9 cellular contexts compared by ENCODE assay signal in the genomic region with DNA sequence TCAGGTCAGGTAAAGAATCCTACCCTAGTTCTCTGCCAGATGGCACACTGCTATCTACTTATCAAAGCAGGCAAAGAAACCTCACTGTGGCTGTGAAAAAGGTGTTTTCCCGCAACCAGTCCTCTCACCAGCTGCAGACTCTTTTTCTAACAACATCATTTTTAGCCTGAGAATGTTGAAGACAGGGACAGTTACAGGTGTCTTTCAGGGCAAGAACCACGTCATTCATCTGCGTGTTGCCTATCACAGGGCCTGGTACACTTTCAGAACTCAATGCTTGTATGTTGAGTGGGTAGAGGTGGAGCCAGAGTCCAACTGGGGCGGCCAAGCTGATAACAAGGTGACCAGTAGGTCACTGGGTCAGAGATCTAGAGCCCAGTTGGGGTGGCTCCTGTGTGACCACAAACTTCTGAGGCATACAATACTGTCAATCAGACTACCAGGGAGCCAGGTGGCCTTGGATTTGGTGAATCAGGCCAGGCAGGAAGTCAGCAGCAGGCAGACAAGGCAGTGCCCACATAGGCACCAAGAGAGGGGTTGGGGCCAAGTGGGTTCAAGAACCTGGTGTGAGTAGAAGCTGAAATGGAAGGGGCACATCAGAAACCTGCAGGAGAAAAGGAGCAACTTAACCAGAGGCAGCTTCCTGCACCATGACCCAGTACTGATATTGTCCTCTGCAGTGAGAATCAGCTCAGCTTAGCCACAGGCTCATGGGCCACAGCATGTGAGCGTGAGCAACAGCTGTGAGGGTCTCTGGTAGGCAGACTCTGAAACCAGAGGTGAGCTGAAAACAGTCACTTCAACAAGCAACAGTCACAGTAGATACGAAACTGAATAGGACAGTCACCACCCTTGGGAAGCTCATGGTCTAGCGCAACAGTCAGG.
DNase-seq lines count a peak whose midpoint lies in the region; ATAC-seq and TF ChIP-seq lines count a peak whose summit lies in the region.
"Had no signal": no experiment of that assay in that cellular context is flagged by ENCODE, and none has a peak within 500 bp of the region (broad histone marks: within the 10 kb centered on the region; RNA-seq: fewer than 3 reads in every experiment).

No MANE protein-coding gene starts in this region.

- peaks cover 37 to 43% of the 10 kb centered on the region in 2 donors for H3K4me1 Mint-ChIP-seq in immature natural killer cell
- peaks cover 8% of the 10 kb centered on the region for H3K4me1 Mint-ChIP-seq in CD14-positive monocyte

- in situ Hi-C loops in GM13976 (cut with MboI; ENCODE audit: low sequenced_read_pairs, unreplicated experiment): no loop called here

- peak; percentile 60 for DNase-seq in GM13976 (ENCODE audit: low spot score)
- DNase-seq in immature natural killer cell: peak; percentile 29 to 50 (median 47)
- DNase-seq in CD14-positive monocyte (ENCODE audit: low spot score): no peak
- DNase-seq in NOMO-1 treated with dmso at 0.1 percent for 144 hours (lab: John Stamatoyannopoulos, UW; ENCODE audit: unreplicated experiment): no peak
- DNase-seq in NCI-H446 treated with DMSO at 0.1 percent for 48 hours (lab: John Stamatoyannopoulos, UW): no peak
- DNase-seq in putamen (ENCODE audit: low spot score): no peak
- DNase-seq: activated B cell treated with CpG ODN at 0.5 μM for 24 hours had no signal

- ATAC-seq in GM19463 (IDR thresholded peaks at IDR 0.05; ENCODE audit: unreplicated experiment): peak; percentile 53
- peak; percentile 49 for ATAC-seq in HG03558 (IDR thresholded peaks at IDR 0.05; ENCODE audit: extremely low read depth, unreplicated experiment)

- H3K9me3 Mint-ChIP-seq in immature natural killer cell (no peaks in the 10 kb centered on the region), CD14-positive monocyte (peaks cover 0 to 6% (median 0%) of the 10 kb centered on the region in 7 donors)

- H3K27me3 Mint-ChIP-seq in immature natural killer cell (ENCODE audit: low read depth in 3 of 3): peaks cover 0 to 1% (median 0%) of the 10 kb centered on the region in 3 donors
- H3K27me3 Mint-ChIP-seq in CD14-positive monocyte (ENCODE audit: low read depth in 3 of 3): peaks cover 0 to 3% (median 0%) of the 10 kb centered on the region in 3 donors
- H3K27me3 Mint-ChIP-seq: activated B cell treated with CpG ODN at 0.5 μM for 24 hours had no signal

- TF ChIP-seq CTCF in GM13976 (IDR thresholded peaks at IDR 0.05; ENCODE audit: borderline replicate concordance, control extremely low read depth, extremely low read depth, insufficient read depth, missing control alignments) (no peak), CD14-positive monocyte (IDR thresholded peaks at IDR 0.05) (no peak)

- H3K27ac Mint-ChIP-seq in immature natural killer cell (peak overlapping the region in 4 of 6 donors; percentile 13 to 80 (median 22)), CD14-positive monocyte (peak overlapping the region in 1 of 7 donors; percentile 61)
- H3K27ac Mint-ChIP-seq: activated B cell treated with CpG ODN at 0.5 μM for 24 hours had no signal

- intact Hi-C loops in CD14-positive monocyte (cut with micrococcal nuclease): no loop called here

- H3K4me3 Mint-ChIP-seq in immature natural killer cell (peak overlapping the region in 2 of 5 donors; percentile 28 to 53), CD14-positive monocyte (no peak overlapping the region)
- H3K4me3 Mint-ChIP-seq: activated B cell treated with CpG ODN at 0.5 μM for 24 hours had no signal

- no peaks in the 10 kb centered on the region for H3K36me3 Mint-ChIP-seq in immature natural killer cell
- H3K36me3 Mint-ChIP-seq in CD14-positive monocyte: peaks cover 0 to 2% of the 10 kb centered on the region in 2 donors

Comparison
In these comparisons a context has a peak if more than half of its experiments do, and no peak if none do; other contexts are left out.
1. DNase-seq: peak in GM13976 (single experiment) and immature natural killer cell (3 of 3); none in CD14-positive monocyte (single experiment), NOMO-1 treated with dmso at 0.1 percent for 144 hours (single experiment), NCI-H446 treated with DMSO at 0.1 percent for 48 hours (single experiment) and putamen (single experiment).